Comparison of ENCODE assay signal across 9 cellular contexts in genomic region chr13:33015791-33016323, GRCh38. TPM values are rescaled to one million over a fixed set of nuclear protein-coding genes. Genes with fewer than 3 reads are reported as not detected.
DNase-seq lines count a peak whose midpoint lies in the region; ATAC-seq, FAIRE-seq and TF ChIP-seq lines count a peak whose summit lies in the region.
"Had no signal": no experiment of that assay in that cellular context is flagged by ENCODE, and none has a peak within 500 bp of the region (broad histone marks: within the 10 kb centered on the region; RNA-seq: fewer than 3 reads in every experiment).

No MANE protein-coding gene starts in this region.

- H3K4me3 Mint-ChIP-seq in naive thymus-derived CD8-positive, alpha-beta T cell, result peak overlapping the region; percentile 62 to 88 (median 78)

- ATAC-seq in HG02852 (IDR thresholded peaks at IDR 0.05; ENCODE audit: unreplicated experiment) (peak; percentile 28), GM18870 (IDR thresholded peaks at IDR 0.05; ENCODE audit: unreplicated experiment) (no peak), HG03469 (IDR thresholded peaks at IDR 0.05; ENCODE audit: unreplicated experiment) (no peak), HG03095 (IDR thresholded peaks at IDR 0.05; ENCODE audit: unreplicated experiment) (no peak)
- ATAC-seq in naive thymus-derived CD8-positive, alpha-beta T cell, result peak; percentile 20 to 24

- H3K4me1 Mint-ChIP-seq in naive thymus-derived CD8-positive, alpha-beta T cell, result peaks cover 8 to 21% (median 14%) of the 10 kb centered on the region in 4 donors

- peaks cover 0 to 5% (median 3%) of the 10 kb centered on the region in 3 donors for H3K36me3 Mint-ChIP-seq in naive thymus-derived CD8-positive, alpha-beta T cell

- FAIRE-seq in GM12892 (lab: Jason Lieb, UNC), result no peak
- FAIRE-seq: bronchial epithelial cell had no signal

- H3K27me3 Mint-ChIP-seq in naive thymus-derived CD8-positive, alpha-beta T cell, result peaks cover 53 to 81% (median 68%) of the 10 kb centered on the region in 5 donors

- no peak for TF ChIP-seq POLR2A in GM12892 (IDR thresholded peaks at IDR 0.05; ENCODE audit: low read depth, low read length)

- H3K27ac Mint-ChIP-seq in naive thymus-derived CD8-positive, alpha-beta T cell, result no peak overlapping the region

- POLR2A ChIA-PET in naive thymus-derived CD8-positive, alpha-beta T cell (lab: Charles Lee), result no interaction called here

- DNase-seq in GM12892 (ENCODE audit: insufficient read length), result peak; percentile 16
- DNase-seq in dermis blood vessel endothelial cell, result peak; percentile 27
- peak in 2 of 10 donors; percentile 4 to 7 for DNase-seq in naive thymus-derived CD8-positive, alpha-beta T cell
- no peak for DNase-seq in LoVo (ENCODE audit: low spot score)

- peaks cover 0 to 3% (median 0%) of the 10 kb centered on the region in 9 donors for H3K9me3 Mint-ChIP-seq in naive thymus-derived CD8-positive, alpha-beta T cell

RNA-seq across cellular contexts. Expression of gene KL, which starts 0.4 kb away (rescaled TPM):
- 3.3 TPM for polyA plus RNA-seq in GM12892 (2012; ENCODE audit: missing spikeins)
- 0.23 and 1.0 TPM in 2 replicates for total RNA-seq in dermis blood vessel endothelial cell
- under 1 TPM; 0.25 to 0.29 TPM for total RNA-seq in naive thymus-derived CD8-positive, alpha-beta T cell
- polyA plus RNA-seq in naive thymus-derived CD8-positive, alpha-beta T cell, result not detected
- total RNA-seq: bronchial epithelial cell had no signal

Comparison
In these comparisons a context has a peak if more than half of its experiments do, and no peak if none do; other contexts are left out.
1. ATAC-seq: peak in HG02852 (single experiment) and naive thymus-derived CD8-positive, alpha-beta T cell (2 of 2); none in GM18870 (single experiment), HG03469 (single experiment) and HG03095 (single experiment).